1 cellular context compared by ENCODE assay signal in genomic region chr15:44663410-44664272, GRCh38.
TF ChIP-seq lines count a peak whose summit lies in the region.

Gene SPG11 (minus strand): TSS chr15:44663662. CDS start chr15:44663647, 15 bp downstream.

TF ChIP-seq in HepG2, 621 proteins besides CTCF, POLR2A, EP300 and RAD21 (continued from another document and continues in another):
- peak; percentile 81; the same call in 1 of the 2 replicates for TF ChIP-seq MAF1 (CRISPR knock-in tag; IDR thresholded peaks at IDR 0.05; ENCODE audit: borderline replicate concordance)
- no peak for TF ChIP-seq GRHL1 (CRISPR knock-in tag; conservative IDR thresholded peaks at IDR 0.05)
- no peak for TF ChIP-seq ZBTB44 (CRISPR knock-in tag; IDR thresholded peaks at IDR 0.05)
- peak; percentile 90 for TF ChIP-seq MYC (CRISPR knock-in tag; IDR thresholded peaks at IDR 0.05; ENCODE audit: borderline replicate concordance)
- TF ChIP-seq ZNF614 (CRISPR knock-in tag; IDR thresholded peaks at IDR 0.05; ENCODE audit: borderline replicate concordance), result peak; percentile 74; the same call in 1 of the 2 replicates
- 0 out of 2 replicates have a peak, but pooled peaks have one; percentile 16 for TF ChIP-seq NCOA2 (CRISPR knock-in tag; IDR thresholded peaks at IDR 0.05)
- peak; percentile 98; the same call in 1 of the 2 replicates for TF ChIP-seq RARG (CRISPR knock-in tag; IDR thresholded peaks at IDR 0.05; ENCODE audit: low read depth)
- no peak for TF ChIP-seq SIX1 (CRISPR knock-in tag; IDR thresholded peaks at IDR 0.05; ENCODE audit: borderline replicate concordance)
- TF ChIP-seq ZNF317 (CRISPR knock-in tag; IDR thresholded peaks at IDR 0.05), result peak; percentile 77
- peak; percentile 90 for TF ChIP-seq ZFP90 (CRISPR knock-in tag; IDR thresholded peaks at IDR 0.05; ENCODE audit: borderline replicate concordance)
- peak; percentile 96 for TF ChIP-seq RFXAP (CRISPR knock-in tag; IDR thresholded peaks at IDR 0.05; ENCODE audit: borderline replicate concordance)
- TF ChIP-seq RFX1 (IDR thresholded peaks at IDR 0.05), result no peak
- TF ChIP-seq ZBTB2 (CRISPR knock-in tag; IDR thresholded peaks at IDR 0.05; ENCODE audit: low read depth), result peak; percentile 70
- TF ChIP-seq MBNL3 (CRISPR knock-in tag; conservative IDR thresholded peaks at IDR 0.05), result no peak
- TF ChIP-seq ZNF232 (CRISPR knock-in tag; IDR thresholded peaks at IDR 0.05; ENCODE audit: borderline replicate concordance), result peak; percentile 76; the same call in 1 of the 2 replicates
- TF ChIP-seq RNF2 (conservative IDR thresholded peaks at IDR 0.05; ENCODE audit: low read depth), result peak; percentile 95
- TF ChIP-seq KDM5B (CRISPR knock-in tag; IDR thresholded peaks at IDR 0.05; ENCODE audit: borderline replicate concordance), result peak; percentile 81
- 0 out of 2 replicates have a peak, but pooled peaks have one; percentile 32 for TF ChIP-seq ZNF230 (CRISPR knock-in tag; IDR thresholded peaks at IDR 0.05)
- peak; percentile 88 for TF ChIP-seq GMEB1 (CRISPR knock-in tag; IDR thresholded peaks at IDR 0.05; ENCODE audit: borderline replicate concordance)
- TF ChIP-seq ZNF749 (CRISPR knock-in tag; IDR thresholded peaks at IDR 0.05; ENCODE audit: borderline replicate concordance), result peak; percentile 49; the same call in 1 of the 2 replicates
- TF ChIP-seq PRDM4 (CRISPR knock-in tag; IDR thresholded peaks at IDR 0.05; ENCODE audit: borderline replicate concordance), result no peak
- peak; percentile 74 for TF ChIP-seq TFDP2 (CRISPR knock-in tag; IDR thresholded peaks at IDR 0.05)
- TF ChIP-seq ZBTB7B (CRISPR knock-in tag; IDR thresholded peaks at IDR 0.05), result peak; percentile 56; the same call in 1 of the 2 replicates
- peak; percentile 72 for TF ChIP-seq U2AF1 (optimal IDR thresholded peaks at IDR 0.05; ENCODE audit: low read depth, low read length)
- no peak for TF ChIP-seq FOXP1 (IDR thresholded peaks at IDR 0.05)
- TF ChIP-seq FOXP1 (CRISPR knock-in tag; IDR thresholded peaks at IDR 0.05), result no peak
- TF ChIP-seq STAT6 (CRISPR knock-in tag; IDR thresholded peaks at IDR 0.05; ENCODE audit: borderline replicate concordance), result peak; percentile 59; the same call in 1 of the 2 replicates
- no peak for TF ChIP-seq ZNF878 (CRISPR knock-in tag; IDR thresholded peaks at IDR 0.05)
- peak; percentile 76 for TF ChIP-seq SMC3 (IDR thresholded peaks at IDR 0.05; ENCODE audit: low read length)
- no peak for TF ChIP-seq NFYB (CRISPR knock-in tag; IDR thresholded peaks at IDR 0.05)
- no peak for TF ChIP-seq XBP1 (CRISPR knock-in tag; IDR thresholded peaks at IDR 0.05)
- peak; percentile 93 for TF ChIP-seq REPIN1 (CRISPR knock-in tag; IDR thresholded peaks at IDR 0.05; ENCODE audit: borderline replicate concordance, low read depth)
- TF ChIP-seq CHD4 (IDR thresholded peaks at IDR 0.05; ENCODE audit: borderline replicate concordance, low read length), result no peak
- TF ChIP-seq ZFP82 (CRISPR knock-in tag; IDR thresholded peaks at IDR 0.05; ENCODE audit: borderline replicate concordance), result no peak
- TF ChIP-seq EEA1 (CRISPR knock-in tag; IDR thresholded peaks at IDR 0.05; ENCODE audit: borderline replicate concordance), result peak; percentile 75; the same call in 1 of the 2 replicates
- peak; percentile 81 for TF ChIP-seq ZC3H13 (CRISPR knock-in tag; IDR thresholded peaks at IDR 0.05)
- TF ChIP-seq ZNF737 (CRISPR knock-in tag; IDR thresholded peaks at IDR 0.05; ENCODE audit: borderline replicate concordance), result no peak; the same call in 1 of the 2 replicates
- no peak for TF ChIP-seq SRSF4 (IDR thresholded peaks at IDR 0.05; ENCODE audit: low read depth, low read length, poor library complexity, severe bottlenecking)
- peak; percentile 89 for TF ChIP-seq SSRP1 (CRISPR knock-in tag; IDR thresholded peaks at IDR 0.05)
- no peak for TF ChIP-seq PAF1 (CRISPR knock-in tag; IDR thresholded peaks at IDR 0.05)
- TF ChIP-seq ELK4 (CRISPR knock-in tag; IDR thresholded peaks at IDR 0.05; ENCODE audit: borderline replicate concordance), result peak; percentile 88; the same call in 1 of the 2 replicates
- peak; percentile 97 for TF ChIP-seq PHF8 (CRISPR knock-in tag; IDR thresholded peaks at IDR 0.05)
- TF ChIP-seq ZNF329 (CRISPR knock-in tag; IDR thresholded peaks at IDR 0.05; ENCODE audit: low read depth), result peak; percentile 56; the same call in 1 of the 2 replicates
- TF ChIP-seq HNF1A (IDR thresholded peaks at IDR 0.05; ENCODE audit: low read depth), result no peak
- TF ChIP-seq HNF1A (CRISPR knock-in tag; IDR thresholded peaks at IDR 0.05; ENCODE audit: borderline replicate concordance), result peak; percentile 69; the same call in 1 of the 2 replicates
- TF ChIP-seq GFI1 (CRISPR knock-in tag; IDR thresholded peaks at IDR 0.05; ENCODE audit: borderline replicate concordance), result no peak; the same call in 1 of the 2 replicates
- TF ChIP-seq MED1 (CRISPR knock-in tag; IDR thresholded peaks at IDR 0.05), result peak; percentile 78
